12 cellular contexts compared by ENCODE assay signal in the genomic region with DNA sequence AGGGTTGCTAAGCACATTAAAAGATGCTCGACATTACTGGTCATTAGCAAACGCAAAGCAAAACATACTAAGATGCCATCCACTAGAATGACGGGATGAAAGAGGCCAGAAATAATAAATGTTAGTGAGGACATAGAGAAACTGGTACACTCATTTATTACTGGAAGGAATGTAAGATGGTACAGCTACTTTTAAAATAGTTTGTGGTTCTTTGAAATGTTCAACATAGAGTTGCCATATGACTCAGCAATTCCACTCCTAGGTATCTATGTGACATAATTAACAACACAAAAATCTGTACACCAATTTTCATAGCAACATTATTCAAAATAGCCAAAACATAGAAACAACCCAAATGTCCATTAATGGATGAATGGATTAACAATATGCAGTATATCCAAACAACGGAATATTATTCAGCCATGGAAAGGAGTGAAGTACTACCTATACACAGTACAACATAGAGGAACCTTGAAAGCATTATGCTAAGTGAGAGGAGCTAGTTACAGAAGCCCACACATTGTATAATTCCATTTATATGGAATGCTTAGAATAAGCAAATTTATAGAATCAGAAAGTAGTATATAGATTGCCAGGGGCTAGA.
DNase-seq lines count a peak whose midpoint lies in the region; ATAC-seq and TF ChIP-seq lines count a peak whose summit lies in the region.
"Had no signal": no experiment of that assay in that cellular context is flagged by ENCODE, and none has a peak within 500 bp of the region (broad histone marks: within the 10 kb centered on the region; RNA-seq: fewer than 3 reads in every experiment).

No MANE protein-coding gene starts in this region.

- CTCF ChIA-PET in MCF 10A (lab: Yijun Ruan, JAX) = no interaction called here

- peaks cover 3% of the 10 kb centered on the region for H3K9me2 ChIP-seq in hepatocyte (replicated peaks; ENCODE audit: insufficient read depth)

- no peak overlapping the region for H3K4me3 ChIP-seq in breast epithelium
- no peak overlapping the region for H3K4me3 ChIP-seq in hepatocyte
- H3K4me3 ChIP-seq: BLaER1, coronary artery had no signal

- no peaks in the 10 kb centered on the region for H3K36me3 Mint-ChIP-seq in MCF 10A (ENCODE audit: insufficient read depth, unreplicated experiment)
- H3K36me3 Mint-ChIP-seq in activated T-helper 17 cell treated with anti-CD3 and anti-CD28 coated beads, Interleukin-2, amount 50 U/mL, for 72 hours (ENCODE audit: low read depth) = peaks cover 5% of the 10 kb centered on the region
- H3K36me3 Mint-ChIP-seq in naive thymus-derived CD8-positive, alpha-beta T cell = no peaks in the 10 kb centered on the region

- BruUV-seq in MCF 10A (replicated peaks; lab: Mats Ljungman, UMichigan) = no TSS peak

- ATAC-seq in HG02884 (IDR thresholded peaks at IDR 0.05; ENCODE audit: unreplicated experiment) (peak; percentile 41), HG03571 (IDR thresholded peaks at IDR 0.05; ENCODE audit: unreplicated experiment) (no peak)
- peak; percentile 16 for ATAC-seq in activated T-helper 17 cell treated with anti-CD3 and anti-CD28 coated beads, Interleukin-2, amount 50 U/mL, for 72 hours (replicated peaks)
- ATAC-seq in naive thymus-derived CD8-positive, alpha-beta T cell = no peak
- ATAC-seq: right cardiac atrium had no signal

- peak; percentile 28 for DNase-seq in MCF 10A (ENCODE audit: unreplicated experiment)
- DNase-seq in breast epithelium (ENCODE audit: low spot score in 2 of 2) = no peak
- DNase-seq in naive thymus-derived CD8-positive, alpha-beta T cell = no peak
- no peak for DNase-seq in NCI-H1092 (lab: John Stamatoyannopoulos, UW)
- no peak for DNase-seq in hepatocyte (ENCODE audit: low spot score)
- DNase-seq: activated CD4-positive, CD25-positive, alpha-beta regulatory T cell; right cardiac atrium had no signal

- H3K27me3 Mint-ChIP-seq in MCF 10A (ENCODE audit: insufficient read depth, unreplicated experiment) = no peaks in the 10 kb centered on the region
- H3K27me3 Mint-ChIP-seq in activated T-helper 17 cell treated with anti-CD3 and anti-CD28 coated beads, Interleukin-2, amount 50 U/mL, for 72 hours = no peaks in the 10 kb centered on the region
- H3K27me3 Mint-ChIP-seq in naive thymus-derived CD8-positive, alpha-beta T cell = peaks cover 0 to 2% (median 0%) of the 10 kb centered on the region in 5 donors

- no peak overlapping the region for H3K4me3 Mint-ChIP-seq in MCF 10A (ENCODE audit: unreplicated experiment)
- H3K4me3 Mint-ChIP-seq in activated T-helper 17 cell treated with anti-CD3 and anti-CD28 coated beads, Interleukin-2, amount 50 U/mL, for 72 hours = peak overlapping the region; percentile 77
- peak overlapping the region in 3 of 10 donors; percentile 0 to 26 (median 16) for H3K4me3 Mint-ChIP-seq in naive thymus-derived CD8-positive, alpha-beta T cell

- TF ChIP-seq CTCF in MCF 10A (IDR thresholded peaks at IDR 0.05; ENCODE audit: unreplicated experiment) = no peak
- no peak for TF ChIP-seq CTCF in breast epithelium (IDR thresholded peaks at IDR 0.05)
- no peak for TF ChIP-seq CTCF in hepatocyte (IDR thresholded peaks at IDR 0.05; ENCODE audit: poor library complexity)

- H3K27me3 ChIP-seq in breast epithelium (no peaks in the 10 kb centered on the region), hepatocyte (no peaks in the 10 kb centered on the region)
- H3K27me3 ChIP-seq: BLaER1 had no signal

- 94% methylated on average over 4 of the region's 4 CpGs for WGBS in hepatocyte (ENCODE audit: low lambda C conversion rate, missing lambda C conversion rate)

- H3K27ac Mint-ChIP-seq in MCF 10A (ENCODE audit: low read depth, unreplicated experiment) = no peak overlapping the region
- H3K27ac Mint-ChIP-seq in activated T-helper 17 cell treated with anti-CD3 and anti-CD28 coated beads, Interleukin-2, amount 50 U/mL, for 72 hours = peak overlapping the region; percentile 97
- H3K27ac Mint-ChIP-seq in naive thymus-derived CD8-positive, alpha-beta T cell = peak overlapping the region in 5 of 10 donors; percentile 0 to 86 (median 28)

- H3K36me3 ChIP-seq in breast epithelium (no peaks in the 10 kb centered on the region), hepatocyte (replicated peaks; ENCODE audit: insufficient read depth, low read depth) (no peaks in the 10 kb centered on the region)
- H3K36me3 ChIP-seq: BLaER1 had no signal

- peaks cover 25% of the 10 kb centered on the region for H3K4me1 Mint-ChIP-seq in MCF 10A (ENCODE audit: insufficient read depth, unreplicated experiment)
- peaks cover 35% of the 10 kb centered on the region for H3K4me1 Mint-ChIP-seq in activated T-helper 17 cell treated with anti-CD3 and anti-CD28 coated beads, Interleukin-2, amount 50 U/mL, for 72 hours
- peaks cover 14 to 31% (median 30%) of the 10 kb centered on the region in 4 donors for H3K4me1 Mint-ChIP-seq in naive thymus-derived CD8-positive, alpha-beta T cell

- H4K20me1 ChIP-seq in hepatocyte (ENCODE audit: insufficient read depth, poor library complexity, severe bottlenecking) = no peaks in the 10 kb centered on the region
- H4K20me1 ChIP-seq: BLaER1 had no signal

- H3K4me2 ChIP-seq in hepatocyte = no peak overlapping the region

- H3K9me3 ChIP-seq in breast epithelium (no peaks in the 10 kb centered on the region), hepatocyte (ENCODE audit: low read depth) (no peaks in the 10 kb centered on the region)
- H3K9me3 ChIP-seq: BLaER1 had no signal

- intact Hi-C loops in MCF 10A (cut with micrococcal nuclease) = no loop called here
- intact Hi-C loops in breast epithelium (cut with DNase I; ENCODE audit: low total_unique reads) = no loop called here

- TF ChIP-seq POLR2A in breast epithelium (IDR thresholded peaks at IDR 0.05) = no peak

- no peak overlapping the region for H2AFZ ChIP-seq in hepatocyte

- H3K4me1 ChIP-seq in breast epithelium = peaks cover 0 to 4% of the 10 kb centered on the region in 2 donors
- peaks cover 9% of the 10 kb centered on the region for H3K4me1 ChIP-seq in hepatocyte (ENCODE audit: insufficient read depth)

- H3K27ac ChIP-seq in breast epithelium (no peak overlapping the region), hepatocyte (no peak overlapping the region)
- H3K27ac ChIP-seq: BLaER1, coronary artery had no signal

- POLR2A ChIA-PET in MCF 10A (lab: Yijun Ruan, JAX) = no interaction called here
- POLR2A ChIA-PET in naive thymus-derived CD8-positive, alpha-beta T cell (lab: Charles Lee) = no interaction called here

- no peaks in the 10 kb centered on the region for H3K9me3 Mint-ChIP-seq in MCF 10A (ENCODE audit: unreplicated experiment)
- peaks cover 4% of the 10 kb centered on the region for H3K9me3 Mint-ChIP-seq in activated T-helper 17 cell treated with anti-CD3 and anti-CD28 coated beads, Interleukin-2, amount 50 U/mL, for 72 hours
- H3K9me3 Mint-ChIP-seq in naive thymus-derived CD8-positive, alpha-beta T cell = no peaks in the 10 kb centered on the region

- H3K79me2 ChIP-seq in hepatocyte = no peaks in the 10 kb centered on the region

Comparison
In these comparisons a context has a peak if more than half of its experiments do, and no peak if none do; other contexts are left out.
1. ATAC-seq: peak in HG02884 (single experiment) and activated T-helper 17 cell treated with anti-CD3 and anti-CD28 coated beads, Interleukin-2, amount 50 U/mL, for 72 hours (single experiment); none in naive thymus-derived CD8-positive, alpha-beta T cell (0 of 2) and HG03571 (single experiment).